Comparison of ENCODE assay signal across 27 cellular contexts in the genomic region with DNA sequence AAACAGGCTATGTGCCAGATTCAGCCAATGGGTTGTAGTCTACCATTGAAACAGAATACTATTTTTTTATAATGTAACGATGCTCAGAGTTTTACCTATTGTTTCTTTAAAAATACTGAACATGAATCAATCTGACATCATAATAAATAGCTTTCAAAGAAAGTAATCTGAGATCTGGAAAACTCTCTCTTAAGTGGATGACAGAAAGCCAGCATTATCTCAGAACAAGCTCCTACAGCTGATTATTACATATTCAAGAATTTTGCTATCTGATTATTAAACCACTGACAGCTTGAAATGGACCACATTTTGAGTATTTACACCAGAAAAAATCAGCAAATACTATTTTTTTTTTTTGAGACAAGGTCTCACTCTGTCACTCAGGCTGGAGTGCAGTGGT.
"Had no signal": no experiment of that assay in that cellular context is flagged by ENCODE, and none has a peak within 500 bp of the region (broad histone marks: within the 10 kb centered on the region; RNA-seq: fewer than 3 reads in every experiment).

No MANE protein-coding gene starts in this region.

- H3K36me3 ChIP-seq: Peyer's patch had no signal

- H3K9me3 Mint-ChIP-seq: activated CD4-positive, alpha-beta T cell treated with anti-CD3 and anti-CD28 coated beads, Interleukin-2, amount 10 ng/mL, durations not matched to agents 7 days and 5 days had no signal

- H3K4me1 Mint-ChIP-seq: activated CD4-positive, alpha-beta T cell treated with anti-CD3 and anti-CD28 coated beads, Interleukin-2, amount 10 ng/mL, durations not matched to agents 7 days and 5 days; activated T-helper 17 cell treated with anti-CD3 and anti-CD28 coated beads, Interleukin-2, amount 50 U/mL, for 72 hours; T-cell had no signal

- H3K4me3 Mint-ChIP-seq: activated CD4-positive, alpha-beta memory T cell treated with anti-CD3 and anti-CD28 coated beads for 36 hours; activated CD4-positive, alpha-beta T cell treated with anti-CD3 and anti-CD28 coated beads, Interleukin-2, amount 10 ng/mL, durations not matched to agents 7 days and 5 days; activated naive CD4-positive, alpha-beta T cell treated with anti-CD3 and anti-CD28 coated beads for 36 hours; activated naive CD8-positive, alpha-beta T cell; activated T-helper 17 cell treated with anti-CD3 and anti-CD28 coated beads, Interleukin-2, amount 50 U/mL, for 72 hours; T-cell had no signal

- H3K27ac Mint-ChIP-seq: activated CD4-positive, alpha-beta memory T cell treated with anti-CD3 and anti-CD28 coated beads for 36 hours; activated CD4-positive, alpha-beta T cell treated with anti-CD3 and anti-CD28 coated beads, Interleukin-2, amount 10 ng/mL, durations not matched to agents 7 days and 5 days; activated naive CD4-positive, alpha-beta T cell treated with anti-CD3 and anti-CD28 coated beads for 36 hours; activated naive CD8-positive, alpha-beta T cell; activated T-helper 17 cell treated with anti-CD3 and anti-CD28 coated beads, Interleukin-2, amount 50 U/mL, for 72 hours; T-cell had no signal

- DNase-seq: activated CD4-positive, alpha-beta memory T cell treated with anti-CD3 and anti-CD28 coated beads for 36 hours; activated CD4-positive, alpha-beta T cell treated with anti-CD3 and anti-CD28 coated beads, Interleukin-2, amount 10 ng/mL, durations not matched to agents 7 days and 5 days; activated CD4-positive, CD25-positive, alpha-beta regulatory T cell; activated CD8-positive, alpha-beta memory T cell treated with anti-CD3 and anti-CD28 coated beads for 24 hours; activated gamma-delta T cell; activated naive CD4-positive, alpha-beta T cell treated with anti-CD3 and anti-CD28 coated beads for 36 hours; activated T-cell treated with anti-CD3 and anti-CD28 coated beads, Interleukin-2, amount 50 U/mL, for 48 hours; caudate nucleus; IMR-90; KG1; NCI-H1092; NCI-H146; NCI-H187 treated with DMSO at 0.1 percent for 48 hours; NCI-H2081 treated with DMSO at 0.1 percent for 48 hours; NCI-H446; NCI-H524 treated with DMSO at 0.1 percent for 48 hours; NCI-H774; NK-92 treated with Interleukin-12 subunit alpha and Interleukin-12 subunit beta, amount 100 ng/mL, for 24 hours; Peyer's patch; SHP77; T-cell; T-helper 2 cell; T1000 had no signal

- ATAC-seq: activated T-helper 17 cell treated with anti-CD3 and anti-CD28 coated beads, Interleukin-2, amount 50 U/mL, for 72 hours; T-cell had no signal

- H3K9me3 ChIP-seq: Peyer's patch had no signal

- H3K27ac ChIP-seq: coronary artery, Peyer's patch, VCaP had no signal

- H3K27me3 Mint-ChIP-seq: activated CD4-positive, alpha-beta memory T cell treated with anti-CD3 and anti-CD28 coated beads for 36 hours; activated CD4-positive, alpha-beta T cell treated with anti-CD3 and anti-CD28 coated beads, Interleukin-2, amount 10 ng/mL, durations not matched to agents 7 days and 5 days; activated naive CD8-positive, alpha-beta T cell; T-cell had no signal

- H3K36me3 Mint-ChIP-seq: activated CD4-positive, alpha-beta memory T cell treated with anti-CD3 and anti-CD28 coated beads for 36 hours; activated naive CD8-positive, alpha-beta T cell; T-cell had no signal

- H3K4me3 ChIP-seq: coronary artery, Peyer's patch had no signal

- H3K27me3 ChIP-seq: Peyer's patch had no signal
